In the genomic region with DNA sequence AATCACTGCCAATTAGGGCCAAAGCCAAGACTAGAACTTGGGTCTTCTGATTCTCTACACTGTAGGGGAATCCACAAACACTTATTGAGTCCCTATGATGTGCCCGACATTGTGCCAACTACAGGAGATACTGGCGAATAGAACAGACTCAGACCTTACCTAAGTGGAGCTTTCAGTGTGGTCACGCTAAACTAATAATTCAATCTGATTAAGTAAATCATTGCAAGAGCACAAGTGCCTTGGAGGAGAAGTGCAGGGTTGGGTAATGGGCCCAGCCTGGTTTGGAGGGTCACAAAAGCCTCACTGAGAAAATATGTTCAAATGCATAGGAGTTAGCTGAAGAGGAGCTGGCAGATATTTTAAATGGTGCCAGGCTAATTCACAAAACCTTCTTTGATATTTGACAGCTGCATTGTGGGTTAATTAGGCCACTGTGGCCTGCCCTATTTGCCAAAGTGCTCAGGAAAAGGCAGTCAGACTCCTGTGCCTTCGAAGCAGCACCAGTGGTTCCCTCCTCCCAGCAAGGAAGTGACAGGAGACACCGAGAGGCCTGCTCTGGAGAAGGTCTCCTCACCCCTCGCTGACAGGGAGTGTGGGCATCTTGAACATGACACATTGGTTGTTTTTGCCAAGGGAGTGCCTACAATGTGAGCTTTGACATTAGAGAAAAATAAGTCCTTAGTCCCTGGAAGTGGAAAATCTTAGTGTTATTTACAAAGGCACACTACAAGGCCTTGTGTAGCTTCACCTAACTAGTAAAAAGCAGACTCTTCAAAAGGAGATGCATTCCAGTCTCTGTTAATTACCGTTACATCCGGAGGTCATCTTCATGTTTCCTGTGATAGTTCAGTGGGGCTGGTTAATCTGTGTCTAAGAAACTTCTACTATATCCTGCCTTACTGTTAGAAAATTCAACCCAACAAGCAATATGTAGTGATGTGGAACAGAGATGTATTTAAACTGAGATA, we compare ENCODE assay signal across 14 cellular contexts. TPM values are rescaled to one million over a fixed set of nuclear protein-coding genes. Genes with fewer than 3 reads are reported as not detected.
DNase-seq lines count a peak whose midpoint lies in the region; ATAC-seq and TF ChIP-seq lines count a peak whose summit lies in the region.
"Had no signal": no experiment of that assay in that cellular context is flagged by ENCODE, and none has a peak within 500 bp of the region (broad histone marks: within the 10 kb centered on the region; RNA-seq: fewer than 3 reads in every experiment).

No MANE protein-coding gene starts in this region.

- TF ChIP-seq POLR2A in gastroesophageal sphincter (IDR thresholded peaks at IDR 0.05) = no peak

- 64 to 70% methylated on average over 8 of the region's 8 CpGs for WGBS in GM23248 (ENCODE audit: low coverage in 1 of 2, low lambda C conversion rate in 2 of 2, missing lambda C conversion rate in 2 of 2), 2 experiments
- 55 to 60% methylated on average over 5 to 8 of the region's 8 CpGs for WGBS in gastroesophageal sphincter (ENCODE audit: low coverage in 1 of 2), 2 donors

- H3K27ac ChIP-seq in GM23248 (no peak overlapping the region), SJCRH30 (peak overlapping the region; percentile 33; the same call in 1 of the 2 replicates), gastroesophageal sphincter (peak overlapping the region; percentile 39 to 68 (median 64)), WERI-Rb-1 (no peak overlapping the region)
- H3K27ac ChIP-seq: BLaER1 treated with 17β-estradiol and CSF1 and Interleukin-3, amounts not matched to agents 10 nM and 100 nM; HL-60 had no signal

- H3K79me2 ChIP-seq in GM23248 (ENCODE audit: insufficient read depth) = no peaks in the 10 kb centered on the region

- H3K36me3 ChIP-seq in GM23248 (ENCODE audit: low read depth) (no peaks in the 10 kb centered on the region), SJCRH30 (no peaks in the 10 kb centered on the region), gastroesophageal sphincter (peaks cover 0 to 13% of the 10 kb centered on the region in 2 donors), WERI-Rb-1 (no peaks in the 10 kb centered on the region)
- H3K36me3 ChIP-seq: BLaER1 treated with 17β-estradiol and CSF1 and Interleukin-3, amounts not matched to agents 10 nM and 100 nM had no signal

- no peaks in the 10 kb centered on the region for H3K9me3 ChIP-seq in GM23248 (ENCODE audit: low read depth)
- H3K9me3 ChIP-seq in SJCRH30 (replicated peaks) = 0 out of 2 replicates have a peak, but pooled peaks cover 2% of the 10 kb centered on the region
- H3K9me3 ChIP-seq in gastroesophageal sphincter = no peaks in the 10 kb centered on the region
- H3K9me3 ChIP-seq in WERI-Rb-1 (ENCODE audit: severe bottlenecking) = peaks cover 5% of the 10 kb centered on the region
- H3K9me3 ChIP-seq: BLaER1 treated with 17β-estradiol and CSF1 and Interleukin-3, amounts not matched to agents 10 nM and 100 nM had no signal

- 0 out of 2 replicates have a peak, but pooled peaks cover 6% of the 10 kb centered on the region for H3F3A ChIP-seq in GM23248 (ENCODE audit: insufficient read depth)

- no peak for TF ChIP-seq CTCF in gastroesophageal sphincter (IDR thresholded peaks at IDR 0.05)
- no peak for TF ChIP-seq CTCF in WERI-Rb-1 (IDR thresholded peaks at IDR 0.05; ENCODE audit: low read depth, low read length)

- peak; percentile 73 for ATAC-seq in gastroesophageal sphincter
- ATAC-seq in HG03045 (IDR thresholded peaks at IDR 0.05; ENCODE audit: unreplicated experiment) = no peak

- in situ Hi-C loops in GM23248 (cut with MboI) = no loop called here

- H3K9ac ChIP-seq in GM23248 = no peak overlapping the region
- H3K9ac ChIP-seq: BLaER1 treated with 17β-estradiol and CSF1 and Interleukin-3, amounts not matched to agents 10 nM and 100 nM had no signal

- no peak overlapping the region for H3K4me2 ChIP-seq in GM23248 (ENCODE audit: unreplicated experiment)
- H3K4me2 ChIP-seq: BLaER1 treated with 17β-estradiol and CSF1 and Interleukin-3, amounts not matched to agents 10 nM and 100 nM had no signal

- no peaks in the 10 kb centered on the region for H3K27me3 ChIP-seq in GM23248 (replicated peaks; ENCODE audit: insufficient read depth)
- H3K27me3 ChIP-seq in SJCRH30 = no peaks in the 10 kb centered on the region
- no peaks in the 10 kb centered on the region for H3K27me3 ChIP-seq in gastroesophageal sphincter
- H3K27me3 ChIP-seq in WERI-Rb-1 (ENCODE audit: insufficient read depth, low read depth, severe bottlenecking) = no peaks in the 10 kb centered on the region
- H3K27me3 ChIP-seq: BLaER1 treated with 17β-estradiol and CSF1 and Interleukin-3, amounts not matched to agents 10 nM and 100 nM had no signal

- DNase-seq in GM23248 (peak; percentile 8), SJCRH30 (peak in 1 of 2 experiments; percentile 46), renal cortical epithelial cell (ENCODE audit: low read depth) (peak; percentile 73), WERI-Rb-1 (no peak)
- DNase-seq in activated naive CD4-positive, alpha-beta T cell treated with anti-CD3 and anti-CD28 coated beads, Interleukin-2, amount 50 U/mL, for 16 hours = no peak
- DNase-seq: GOT3; NCI-H1694 treated with DMSO at 0.1 percent for 48 hours; NCI-H526 treated with DMSO at 0.1 percent for 48 hours; stimulated activated CD4-positive, alpha-beta T cell treated with anti-CD3 and anti-CD28 coated beads, Interleukin-4, amount 100 ng/mL, for 4 hours; stimulated activated naive CD4-positive, alpha-beta T cell had no signal

- H3K4me1 ChIP-seq in GM23248 (ENCODE audit: insufficient read depth) (peaks cover 10% of the 10 kb centered on the region), SJCRH30 (peaks cover 14% of the 10 kb centered on the region), gastroesophageal sphincter (peaks cover 0 to 7% (median 4%) of the 10 kb centered on the region in 3 donors)

- H3K9me2 ChIP-seq in GM23248 (ENCODE audit: insufficient read depth) = no peaks in the 10 kb centered on the region

- no peak overlapping the region for H3K4me3 ChIP-seq in GM23248
- no peak overlapping the region for H3K4me3 ChIP-seq in SJCRH30
- H3K4me3 ChIP-seq in gastroesophageal sphincter = no peak overlapping the region
- no peak overlapping the region for H3K4me3 ChIP-seq in WERI-Rb-1 (ENCODE audit: low read depth, low read length)
- H3K4me3 ChIP-seq: BLaER1 treated with 17β-estradiol and CSF1 and Interleukin-3, amounts not matched to agents 10 nM and 100 nM had no signal

- peak overlapping the region; percentile 43; the same call in 1 of the 2 replicates for H2AFZ ChIP-seq in GM23248

- no peaks in the 10 kb centered on the region for H4K20me1 ChIP-seq in GM23248 (ENCODE audit: insufficient read depth)
- H4K20me1 ChIP-seq: BLaER1 treated with 17β-estradiol and CSF1 and Interleukin-3, amounts not matched to agents 10 nM and 100 nM had no signal

- TF ChIP-seq EP300 in gastroesophageal sphincter (IDR thresholded peaks at IDR 0.05) = no peak

RNA-seq across cellular contexts. Expression of a gene that starts 24.1 kb away (rescaled TPM):
- total RNA-seq in GM23248 (2014; rRNA removed; shearing (Covaris generic)) = 0.38 and 0.54 TPM in 2 replicates
- polyA plus RNA-seq in GM23248 (2016; fragmentation: Nextera tagmentation; extraction: Ambion mirVana) = 0.54 and 0.75 TPM in 2 replicates
- total RNA-seq in SJCRH30 (2014; rRNA removed; shearing (Covaris generic)) = 0.25 and 0.26 TPM in 2 replicates
- total RNA-seq in gastroesophageal sphincter = 10 to 100 TPM in 1 of 4 donors, 1 to 10 TPM in 3; 1.2 to 14.3 (median 7.1) TPM
- total RNA-seq in renal cortical epithelial cell = 3.4 and 16.0 TPM in 2 replicates

Comparison
In these comparisons a context has a peak if more than half of its experiments do, and no peak if none do; other contexts are left out.
1. DNase-seq: peak in GM23248 (single experiment) and renal cortical epithelial cell (single experiment); none in WERI-Rb-1 (single experiment) and activated naive CD4-positive, alpha-beta T cell treated with anti-CD3 and anti-CD28 coated beads, Interleukin-2, amount 50 U/mL, for 16 hours (single experiment).
2. H3K27ac ChIP-seq: peak in SJCRH30 (single experiment) and gastroesophageal sphincter (4 of 4); none in GM23248 (single experiment) and WERI-Rb-1 (single experiment).